ENCODE assay signal across 9 cellular contexts in genomic region chr1:41800237-41800902, GRCh38.
DNase-seq lines count a peak whose midpoint lies in the region; ATAC-seq and TF ChIP-seq lines count a peak whose summit lies in the region.
"Had no signal": no experiment of that assay in that cellular context is flagged by ENCODE, and none has a peak within 500 bp of the region (broad histone marks: within the 10 kb centered on the region; RNA-seq: fewer than 3 reads in every experiment).

No MANE protein-coding gene starts in this region.

- H3K36me3 Mint-ChIP-seq in activated CD4-positive, alpha-beta T cell treated with anti-CD3 and anti-CD28 coated beads, Interleukin-2, amount 10 ng/mL, durations not matched to agents 24 days and 14 days (ENCODE audit: low read depth): peaks cover 12% of the 10 kb centered on the region
- H3K36me3 Mint-ChIP-seq in activated T-helper 17 cell treated with anti-CD3 and anti-CD28 coated beads, Interleukin-2, amount 50 U/mL, for 72 hours (ENCODE audit: low read depth): no peaks in the 10 kb centered on the region
- H3K36me3 Mint-ChIP-seq in stimulated activated memory B cell treated with anti-CD40 and anti-IgM and Interleukin-4, amounts not matched to agents 10 μg/mL and 1 μg/mL and 100 μg/mL, for 72 hours: no peaks in the 10 kb centered on the region

- intact Hi-C loops in activated CD4-positive, alpha-beta T cell treated with anti-CD3 and anti-CD28 coated beads, Interleukin-2, amount 10 ng/mL, durations not matched to agents 24 days and 14 days (cut with micrococcal nuclease): loop anchor here (1.0 kb wide), 1 partner anchor 9 kb away; no protein-coding TSS in a partner anchor
- intact Hi-C loops in lower leg skin (cut with DNase I; ENCODE audit: low total_unique reads): no loop called here

- no peak overlapping the region for H3K4me3 ChIP-seq in lower leg skin (ENCODE audit: low read depth, poor library complexity, severe bottlenecking)

- TF ChIP-seq POLR2A in lower leg skin (IDR thresholded peaks at IDR 0.05): no peak

- 38 to 55% methylated on average over 2 of the region's 2 CpGs for WGBS in lower leg skin, 2 donors

- H3K27me3 Mint-ChIP-seq in activated CD4-positive, alpha-beta T cell treated with anti-CD3 and anti-CD28 coated beads, Interleukin-2, amount 10 ng/mL, durations not matched to agents 24 days and 14 days: no peaks in the 10 kb centered on the region
- no peaks in the 10 kb centered on the region for H3K27me3 Mint-ChIP-seq in activated T-helper 17 cell treated with anti-CD3 and anti-CD28 coated beads, Interleukin-2, amount 50 U/mL, for 72 hours
- H3K27me3 Mint-ChIP-seq in stimulated activated memory B cell treated with anti-CD40 and anti-IgM and Interleukin-4, amounts not matched to agents 10 μg/mL and 1 μg/mL and 100 μg/mL, for 72 hours: no peaks in the 10 kb centered on the region

- peak overlapping the region; percentile 34 for H3K4me3 Mint-ChIP-seq in activated CD4-positive, alpha-beta T cell treated with anti-CD3 and anti-CD28 coated beads, Interleukin-2, amount 10 ng/mL, durations not matched to agents 24 days and 14 days
- peak overlapping the region; percentile 14 for H3K4me3 Mint-ChIP-seq in activated T-helper 17 cell treated with anti-CD3 and anti-CD28 coated beads, Interleukin-2, amount 50 U/mL, for 72 hours
- no peak overlapping the region for H3K4me3 Mint-ChIP-seq in stimulated activated memory B cell treated with anti-CD40 and anti-IgM and Interleukin-4, amounts not matched to agents 10 μg/mL and 1 μg/mL and 100 μg/mL, for 72 hours

- no peaks in the 10 kb centered on the region for H3K9me3 Mint-ChIP-seq in activated CD4-positive, alpha-beta T cell treated with anti-CD3 and anti-CD28 coated beads, Interleukin-2, amount 10 ng/mL, durations not matched to agents 24 days and 14 days
- H3K9me3 Mint-ChIP-seq in activated T-helper 17 cell treated with anti-CD3 and anti-CD28 coated beads, Interleukin-2, amount 50 U/mL, for 72 hours: no peaks in the 10 kb centered on the region
- H3K9me3 Mint-ChIP-seq in stimulated activated memory B cell treated with anti-CD40 and anti-IgM and Interleukin-4, amounts not matched to agents 10 μg/mL and 1 μg/mL and 100 μg/mL, for 72 hours: no peaks in the 10 kb centered on the region

- peak; percentile 65 for DNase-seq in activated CD4-positive, alpha-beta T cell treated with anti-CD3 and anti-CD28 coated beads, Interleukin-2, amount 10 ng/mL, durations not matched to agents 24 days and 14 days
- DNase-seq in activated CD4-positive, alpha-beta T cell treated with anti-CD3 and anti-CD28 coated beads, Interleukin-2, amount 50 U/mL, for 1 hour: no peak
- DNase-seq in D341Med (ENCODE audit: low spot score) (no peak), lower leg skin (ENCODE audit: low spot score in 2 of 2) (no peak)
- no peak for DNase-seq in stimulated activated CD4-positive, alpha-beta T cell treated with anti-CD3 and anti-CD28 coated beads, Interleukin-4, amount 100 ng/mL, for 4 hours
- DNase-seq: ACHN had no signal

- TF ChIP-seq CTCF in lower leg skin (IDR thresholded peaks at IDR 0.05): no peak

- ATAC-seq in HG02798 (IDR thresholded peaks at IDR 0.05; ENCODE audit: poor library complexity, unreplicated experiment): peak; percentile 49
- peak; percentile 47 for ATAC-seq in activated T-helper 17 cell treated with anti-CD3 and anti-CD28 coated beads, Interleukin-2, amount 50 U/mL, for 72 hours (replicated peaks)
- ATAC-seq in stimulated activated memory B cell treated with anti-CD40 and anti-IgM and Interleukin-4, amounts not matched to agents 10 μg/mL and 1 μg/mL and 100 μg/mL, for 72 hours: peak; percentile 79

- H3K27ac Mint-ChIP-seq in activated CD4-positive, alpha-beta T cell treated with anti-CD3 and anti-CD28 coated beads, Interleukin-2, amount 10 ng/mL, durations not matched to agents 24 days and 14 days: peak overlapping the region; percentile 65
- no peak overlapping the region for H3K27ac Mint-ChIP-seq in activated T-helper 17 cell treated with anti-CD3 and anti-CD28 coated beads, Interleukin-2, amount 50 U/mL, for 72 hours
- peak overlapping the region; percentile 60 for H3K27ac Mint-ChIP-seq in stimulated activated memory B cell treated with anti-CD40 and anti-IgM and Interleukin-4, amounts not matched to agents 10 μg/mL and 1 μg/mL and 100 μg/mL, for 72 hours

- H3K4me1 Mint-ChIP-seq in activated CD4-positive, alpha-beta T cell treated with anti-CD3 and anti-CD28 coated beads, Interleukin-2, amount 10 ng/mL, durations not matched to agents 24 days and 14 days: peaks cover 61% of the 10 kb centered on the region
- H3K4me1 Mint-ChIP-seq in activated T-helper 17 cell treated with anti-CD3 and anti-CD28 coated beads, Interleukin-2, amount 50 U/mL, for 72 hours: peaks cover 54% of the 10 kb centered on the region
- peaks cover 56% of the 10 kb centered on the region for H3K4me1 Mint-ChIP-seq in stimulated activated memory B cell treated with anti-CD40 and anti-IgM and Interleukin-4, amounts not matched to agents 10 μg/mL and 1 μg/mL and 100 μg/mL, for 72 hours
